ENCODE assay signal across 1 cellular context in the genomic region with DNA sequence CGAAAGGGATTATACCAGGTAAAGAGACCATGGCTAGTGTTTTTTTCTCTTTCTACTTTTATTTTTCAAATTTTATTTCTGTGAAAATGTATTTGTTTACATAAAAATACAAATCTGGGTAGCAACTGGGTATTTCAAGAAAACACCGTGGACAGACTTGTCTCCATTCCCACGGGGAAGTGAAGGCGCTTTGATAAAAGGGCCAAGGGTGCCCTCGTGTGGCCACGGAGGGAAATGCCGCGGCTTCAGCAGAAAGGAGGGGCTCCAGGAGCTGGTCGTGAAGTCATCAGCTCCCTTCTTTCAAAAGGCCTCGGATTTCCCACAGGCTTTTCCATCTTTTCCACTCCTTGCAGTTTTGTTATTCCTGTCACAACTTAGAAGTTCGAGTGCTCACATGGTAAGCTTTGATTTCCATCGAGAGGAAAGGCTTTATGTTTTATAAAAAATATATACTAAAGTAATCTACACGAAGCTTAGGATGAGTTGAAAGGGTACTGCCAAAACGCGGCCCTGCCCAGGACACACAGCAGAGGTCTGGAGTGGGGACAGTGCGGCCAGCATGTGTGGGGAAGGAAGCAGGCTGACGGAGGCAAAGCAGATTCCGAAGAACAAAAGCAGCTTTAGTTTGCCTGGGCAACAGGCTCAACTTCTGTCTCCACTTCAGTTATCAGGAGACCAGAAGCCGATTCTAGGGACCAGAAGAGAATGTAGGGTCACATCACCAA.
TF ChIP-seq lines count a peak whose summit lies in the region.

No MANE protein-coding gene starts in this region.

TF ChIP-seq in K562, 482 proteins besides CTCF, POLR2A, EP300 and RAD21 (continued from another document and continues in another):
- TF ChIP-seq, protein P1, sequence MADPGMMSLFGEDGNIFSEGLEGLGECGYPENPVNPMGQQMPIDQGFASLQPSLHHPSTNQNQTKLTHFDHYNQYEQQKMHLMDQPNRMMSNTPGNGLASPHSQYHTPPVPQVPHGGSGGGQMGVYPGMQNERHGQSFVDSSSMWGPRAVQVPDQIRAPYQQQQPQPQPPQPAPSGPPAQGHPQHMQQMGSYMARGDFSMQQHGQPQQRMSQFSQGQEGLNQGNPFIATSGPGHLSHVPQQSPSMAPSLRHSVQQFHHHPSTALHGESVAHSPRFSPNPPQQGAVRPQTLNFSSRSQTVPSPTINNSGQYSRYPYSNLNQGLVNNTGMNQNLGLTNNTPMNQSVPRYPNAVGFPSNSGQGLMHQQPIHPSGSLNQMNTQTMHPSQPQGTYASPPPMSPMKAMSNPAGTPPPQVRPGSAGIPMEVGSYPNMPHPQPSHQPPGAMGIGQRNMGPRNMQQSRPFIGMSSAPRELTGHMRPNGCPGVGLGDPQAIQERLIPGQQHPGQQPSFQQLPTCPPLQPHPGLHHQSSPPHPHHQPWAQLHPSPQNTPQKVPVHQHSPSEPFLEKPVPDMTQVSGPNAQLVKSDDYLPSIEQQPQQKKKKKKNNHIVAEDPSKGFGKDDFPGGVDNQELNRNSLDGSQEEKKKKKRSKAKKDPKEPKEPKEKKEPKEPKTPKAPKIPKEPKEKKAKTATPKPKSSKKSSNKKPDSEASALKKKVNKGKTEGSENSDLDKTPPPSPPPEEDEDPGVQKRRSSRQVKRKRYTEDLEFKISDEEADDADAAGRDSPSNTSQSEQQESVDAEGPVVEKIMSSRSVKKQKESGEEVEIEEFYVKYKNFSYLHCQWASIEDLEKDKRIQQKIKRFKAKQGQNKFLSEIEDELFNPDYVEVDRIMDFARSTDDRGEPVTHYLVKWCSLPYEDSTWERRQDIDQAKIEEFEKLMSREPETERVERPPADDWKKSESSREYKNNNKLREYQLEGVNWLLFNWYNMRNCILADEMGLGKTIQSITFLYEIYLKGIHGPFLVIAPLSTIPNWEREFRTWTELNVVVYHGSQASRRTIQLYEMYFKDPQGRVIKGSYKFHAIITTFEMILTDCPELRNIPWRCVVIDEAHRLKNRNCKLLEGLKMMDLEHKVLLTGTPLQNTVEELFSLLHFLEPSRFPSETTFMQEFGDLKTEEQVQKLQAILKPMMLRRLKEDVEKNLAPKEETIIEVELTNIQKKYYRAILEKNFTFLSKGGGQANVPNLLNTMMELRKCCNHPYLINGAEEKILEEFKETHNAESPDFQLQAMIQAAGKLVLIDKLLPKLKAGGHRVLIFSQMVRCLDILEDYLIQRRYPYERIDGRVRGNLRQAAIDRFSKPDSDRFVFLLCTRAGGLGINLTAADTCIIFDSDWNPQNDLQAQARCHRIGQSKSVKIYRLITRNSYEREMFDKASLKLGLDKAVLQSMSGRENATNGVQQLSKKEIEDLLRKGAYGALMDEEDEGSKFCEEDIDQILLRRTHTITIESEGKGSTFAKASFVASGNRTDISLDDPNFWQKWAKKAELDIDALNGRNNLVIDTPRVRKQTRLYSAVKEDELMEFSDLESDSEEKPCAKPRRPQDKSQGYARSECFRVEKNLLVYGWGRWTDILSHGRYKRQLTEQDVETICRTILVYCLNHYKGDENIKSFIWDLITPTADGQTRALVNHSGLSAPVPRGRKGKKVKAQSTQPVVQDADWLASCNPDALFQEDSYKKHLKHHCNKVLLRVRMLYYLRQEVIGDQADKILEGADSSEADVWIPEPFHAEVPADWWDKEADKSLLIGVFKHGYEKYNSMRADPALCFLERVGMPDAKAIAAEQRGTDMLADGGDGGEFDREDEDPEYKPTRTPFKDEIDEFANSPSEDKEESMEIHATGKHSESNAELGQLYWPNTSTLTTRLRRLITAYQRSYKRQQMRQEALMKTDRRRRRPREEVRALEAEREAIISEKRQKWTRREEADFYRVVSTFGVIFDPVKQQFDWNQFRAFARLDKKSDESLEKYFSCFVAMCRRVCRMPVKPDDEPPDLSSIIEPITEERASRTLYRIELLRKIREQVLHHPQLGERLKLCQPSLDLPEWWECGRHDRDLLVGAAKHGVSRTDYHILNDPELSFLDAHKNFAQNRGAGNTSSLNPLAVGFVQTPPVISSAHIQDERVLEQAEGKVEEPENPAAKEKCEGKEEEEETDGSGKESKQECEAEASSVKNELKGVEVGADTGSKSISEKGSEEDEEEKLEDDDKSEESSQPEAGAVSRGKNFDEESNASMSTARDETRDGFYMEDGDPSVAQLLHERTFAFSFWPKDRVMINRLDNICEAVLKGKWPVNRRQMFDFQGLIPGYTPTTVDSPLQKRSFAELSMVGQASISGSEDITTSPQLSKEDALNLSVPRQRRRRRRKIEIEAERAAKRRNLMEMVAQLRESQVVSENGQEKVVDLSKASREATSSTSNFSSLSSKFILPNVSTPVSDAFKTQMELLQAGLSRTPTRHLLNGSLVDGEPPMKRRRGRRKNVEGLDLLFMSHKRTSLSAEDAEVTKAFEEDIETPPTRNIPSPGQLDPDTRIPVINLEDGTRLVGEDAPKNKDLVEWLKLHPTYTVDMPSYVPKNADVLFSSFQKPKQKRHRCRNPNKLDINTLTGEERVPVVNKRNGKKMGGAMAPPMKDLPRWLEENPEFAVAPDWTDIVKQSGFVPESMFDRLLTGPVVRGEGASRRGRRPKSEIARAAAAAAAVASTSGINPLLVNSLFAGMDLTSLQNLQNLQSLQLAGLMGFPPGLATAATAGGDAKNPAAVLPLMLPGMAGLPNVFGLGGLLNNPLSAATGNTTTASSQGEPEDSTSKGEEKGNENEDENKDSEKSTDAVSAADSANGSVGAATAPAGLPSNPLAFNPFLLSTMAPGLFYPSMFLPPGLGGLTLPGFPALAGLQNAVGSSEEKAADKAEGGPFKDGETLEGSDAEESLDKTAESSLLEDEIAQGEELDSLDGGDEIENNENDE (IDR thresholded peaks at IDR 0.05; ENCODE audit: low read depth, low read length), result no peak
- TF ChIP-seq ARID2 (IDR thresholded peaks at IDR 0.05) (0 out of 2 replicates have a peak, but pooled peaks have one; percentile 16), PHB (CRISPR knock-in tag; IDR thresholded peaks at IDR 0.05) (no peak), BRF1 (IDR thresholded peaks at IDR 0.05; ENCODE audit: borderline replicate concordance, extremely low read depth, insufficient read length) (no peak), FOXP1 (CRISPR knock-in tag; IDR thresholded peaks at IDR 0.05) (no peak), NFE2 (IDR thresholded peaks at IDR 0.05; ENCODE audit: low read depth) (no peak), RFX1 (IDR thresholded peaks at IDR 0.05) (no peak), SNRNP70 (optimal IDR thresholded peaks at IDR 0.05; ENCODE audit: low read depth, low read length) (no peak), COPS2 (conservative IDR thresholded peaks at IDR 0.05) (no peak), ZNF24 (IDR thresholded peaks at IDR 0.05) (no peak), ZNF830 (CRISPR knock-in tag; IDR thresholded peaks at IDR 0.05) (no peak), RFX5 (IDR thresholded peaks at IDR 0.05; ENCODE audit: low read depth, low read length) (no peak), TARDBP (IDR thresholded peaks at IDR 0.05) (no peak), ZNF766 (CRISPR knock-in tag; conservative IDR thresholded peaks at IDR 0.05) (no peak), POLR2AphosphoS5 (IDR thresholded peaks at IDR 0.05; ENCODE audit: control insufficient read depth, insufficient read depth, low read depth, low read length) (peak; percentile 30; the same call in 1 of the 2 replicates), MAFK (IDR thresholded peaks at IDR 0.05; ENCODE audit: low read length) (no peak), ZNF76 (CRISPR knock-in tag; IDR thresholded peaks at IDR 0.05; ENCODE audit: borderline replicate concordance) (no peak), C11orf30 (IDR thresholded peaks at IDR 0.05; ENCODE audit: low read depth) (no peak), TAF1 (IDR thresholded peaks at IDR 0.05; ENCODE audit: control insufficient read depth, extremely low read depth, insufficient read depth, low read length, severe bottlenecking) (no peak)
- TF ChIP-seq, protein P2, sequence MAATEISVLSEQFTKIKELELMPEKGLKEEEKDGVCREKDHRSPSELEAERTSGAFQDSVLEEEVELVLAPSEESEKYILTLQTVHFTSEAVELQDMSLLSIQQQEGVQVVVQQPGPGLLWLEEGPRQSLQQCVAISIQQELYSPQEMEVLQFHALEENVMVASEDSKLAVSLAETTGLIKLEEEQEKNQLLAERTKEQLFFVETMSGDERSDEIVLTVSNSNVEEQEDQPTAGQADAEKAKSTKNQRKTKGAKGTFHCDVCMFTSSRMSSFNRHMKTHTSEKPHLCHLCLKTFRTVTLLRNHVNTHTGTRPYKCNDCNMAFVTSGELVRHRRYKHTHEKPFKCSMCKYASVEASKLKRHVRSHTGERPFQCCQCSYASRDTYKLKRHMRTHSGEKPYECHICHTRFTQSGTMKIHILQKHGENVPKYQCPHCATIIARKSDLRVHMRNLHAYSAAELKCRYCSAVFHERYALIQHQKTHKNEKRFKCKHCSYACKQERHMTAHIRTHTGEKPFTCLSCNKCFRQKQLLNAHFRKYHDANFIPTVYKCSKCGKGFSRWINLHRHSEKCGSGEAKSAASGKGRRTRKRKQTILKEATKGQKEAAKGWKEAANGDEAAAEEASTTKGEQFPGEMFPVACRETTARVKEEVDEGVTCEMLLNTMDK (IDR thresholded peaks at IDR 0.05; ENCODE audit: borderline replicate concordance, insufficient read depth, low read depth, low read length, poor library complexity, severe bottlenecking), result peak; percentile 47
- TF ChIP-seq, protein P3, sequence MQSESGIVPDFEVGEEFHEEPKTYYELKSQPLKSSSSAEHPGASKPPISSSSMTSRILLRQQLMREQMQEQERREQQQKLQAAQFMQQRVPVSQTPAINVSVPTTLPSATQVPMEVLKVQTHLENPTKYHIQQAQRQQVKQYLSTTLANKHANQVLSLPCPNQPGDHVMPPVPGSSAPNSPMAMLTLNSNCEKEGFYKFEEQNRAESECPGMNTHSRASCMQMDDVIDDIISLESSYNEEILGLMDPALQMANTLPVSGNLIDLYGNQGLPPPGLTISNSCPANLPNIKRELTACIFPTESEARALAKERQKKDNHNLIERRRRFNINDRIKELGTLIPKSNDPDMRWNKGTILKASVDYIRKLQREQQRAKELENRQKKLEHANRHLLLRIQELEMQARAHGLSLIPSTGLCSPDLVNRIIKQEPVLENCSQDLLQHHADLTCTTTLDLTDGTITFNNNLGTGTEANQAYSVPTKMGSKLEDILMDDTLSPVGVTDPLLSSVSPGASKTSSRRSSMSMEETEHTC (IDR thresholded peaks at IDR 0.05), result no peak
- TF ChIP-seq, protein P4, sequence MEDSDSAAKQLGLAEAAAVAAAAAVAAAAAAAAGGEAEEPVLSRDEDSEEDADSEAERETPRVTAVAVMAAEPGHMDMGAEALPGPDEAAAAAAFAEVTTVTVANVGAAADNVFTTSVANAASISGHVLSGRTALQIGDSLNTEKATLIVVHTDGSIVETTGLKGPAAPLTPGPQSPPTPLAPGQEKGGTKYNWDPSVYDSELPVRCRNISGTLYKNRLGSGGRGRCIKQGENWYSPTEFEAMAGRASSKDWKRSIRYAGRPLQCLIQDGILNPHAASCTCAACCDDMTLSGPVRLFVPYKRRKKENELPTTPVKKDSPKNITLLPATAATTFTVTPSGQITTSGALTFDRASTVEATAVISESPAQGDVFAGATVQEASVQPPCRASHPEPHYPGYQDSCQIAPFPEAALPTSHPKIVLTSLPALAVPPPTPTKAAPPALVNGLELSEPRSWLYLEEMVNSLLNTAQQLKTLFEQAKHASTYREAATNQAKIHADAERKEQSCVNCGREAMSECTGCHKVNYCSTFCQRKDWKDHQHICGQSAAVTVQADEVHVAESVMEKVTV (CRISPR knock-in tag; IDR thresholded peaks at IDR 0.05), result peak; percentile 70
- TF ChIP-seq, protein P5, sequence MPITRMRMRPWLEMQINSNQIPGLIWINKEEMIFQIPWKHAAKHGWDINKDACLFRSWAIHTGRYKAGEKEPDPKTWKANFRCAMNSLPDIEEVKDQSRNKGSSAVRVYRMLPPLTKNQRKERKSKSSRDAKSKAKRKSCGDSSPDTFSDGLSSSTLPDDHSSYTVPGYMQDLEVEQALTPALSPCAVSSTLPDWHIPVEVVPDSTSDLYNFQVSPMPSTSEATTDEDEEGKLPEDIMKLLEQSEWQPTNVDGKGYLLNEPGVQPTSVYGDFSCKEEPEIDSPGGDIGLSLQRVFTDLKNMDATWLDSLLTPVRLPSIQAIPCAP (CRISPR knock-in tag; IDR thresholded peaks at IDR 0.05; ENCODE audit: borderline replicate concordance), result no peak
- TF ChIP-seq, protein P6, sequence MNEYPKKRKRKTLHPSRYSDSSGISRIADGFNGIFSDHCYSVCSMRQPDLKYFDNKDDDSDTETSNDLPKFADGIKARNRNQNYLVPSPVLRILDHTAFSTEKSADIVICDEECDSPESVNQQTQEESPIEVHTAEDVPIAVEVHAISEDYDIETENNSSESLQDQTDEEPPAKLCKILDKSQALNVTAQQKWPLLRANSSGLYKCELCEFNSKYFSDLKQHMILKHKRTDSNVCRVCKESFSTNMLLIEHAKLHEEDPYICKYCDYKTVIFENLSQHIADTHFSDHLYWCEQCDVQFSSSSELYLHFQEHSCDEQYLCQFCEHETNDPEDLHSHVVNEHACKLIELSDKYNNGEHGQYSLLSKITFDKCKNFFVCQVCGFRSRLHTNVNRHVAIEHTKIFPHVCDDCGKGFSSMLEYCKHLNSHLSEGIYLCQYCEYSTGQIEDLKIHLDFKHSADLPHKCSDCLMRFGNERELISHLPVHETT (CRISPR knock-in tag; conservative IDR thresholded peaks at IDR 0.05 in 1 of 2, IDR thresholded peaks at IDR 0.05 in 1 of 2), result no peak
- TF ChIP-seq, protein P7, sequence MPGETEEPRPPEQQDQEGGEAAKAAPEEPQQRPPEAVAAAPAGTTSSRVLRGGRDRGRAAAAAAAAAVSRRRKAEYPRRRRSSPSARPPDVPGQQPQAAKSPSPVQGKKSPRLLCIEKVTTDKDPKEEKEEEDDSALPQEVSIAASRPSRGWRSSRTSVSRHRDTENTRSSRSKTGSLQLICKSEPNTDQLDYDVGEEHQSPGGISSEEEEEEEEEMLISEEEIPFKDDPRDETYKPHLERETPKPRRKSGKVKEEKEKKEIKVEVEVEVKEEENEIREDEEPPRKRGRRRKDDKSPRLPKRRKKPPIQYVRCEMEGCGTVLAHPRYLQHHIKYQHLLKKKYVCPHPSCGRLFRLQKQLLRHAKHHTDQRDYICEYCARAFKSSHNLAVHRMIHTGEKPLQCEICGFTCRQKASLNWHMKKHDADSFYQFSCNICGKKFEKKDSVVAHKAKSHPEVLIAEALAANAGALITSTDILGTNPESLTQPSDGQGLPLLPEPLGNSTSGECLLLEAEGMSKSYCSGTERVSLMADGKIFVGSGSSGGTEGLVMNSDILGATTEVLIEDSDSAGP (CRISPR knock-in tag; IDR thresholded peaks at IDR 0.05), result no peak
- TF ChIP-seq, protein P8, sequence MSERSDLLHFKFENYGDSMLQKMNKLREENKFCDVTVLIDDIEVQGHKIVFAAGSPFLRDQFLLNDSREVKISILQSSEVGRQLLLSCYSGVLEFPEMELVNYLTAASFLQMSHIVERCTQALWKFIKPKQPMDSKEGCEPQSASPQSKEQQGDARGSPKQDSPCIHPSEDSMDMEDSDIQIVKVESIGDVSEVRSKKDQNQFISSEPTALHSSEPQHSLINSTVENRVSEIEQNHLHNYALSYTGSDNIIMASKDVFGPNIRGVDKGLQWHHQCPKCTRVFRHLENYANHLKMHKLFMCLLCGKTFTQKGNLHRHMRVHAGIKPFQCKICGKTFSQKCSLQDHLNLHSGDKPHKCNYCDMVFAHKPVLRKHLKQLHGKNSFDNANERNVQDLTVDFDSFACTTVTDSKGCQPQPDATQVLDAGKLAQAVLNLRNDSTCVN (CRISPR knock-in tag; IDR thresholded peaks at IDR 0.05), result no peak
- TF ChIP-seq, protein P9, sequence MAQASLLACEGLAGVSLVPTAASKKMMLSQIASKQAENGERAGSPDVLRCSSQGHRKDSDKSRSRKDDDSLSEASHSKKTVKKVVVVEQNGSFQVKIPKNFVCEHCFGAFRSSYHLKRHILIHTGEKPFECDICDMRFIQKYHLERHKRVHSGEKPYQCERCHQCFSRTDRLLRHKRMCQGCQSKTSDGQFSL (CRISPR knock-in tag; IDR thresholded peaks at IDR 0.05), result no peak
- TF ChIP-seq, protein P9 (tag; IDR thresholded peaks at IDR 0.05), result no peak
